In the genomic region with DNA sequence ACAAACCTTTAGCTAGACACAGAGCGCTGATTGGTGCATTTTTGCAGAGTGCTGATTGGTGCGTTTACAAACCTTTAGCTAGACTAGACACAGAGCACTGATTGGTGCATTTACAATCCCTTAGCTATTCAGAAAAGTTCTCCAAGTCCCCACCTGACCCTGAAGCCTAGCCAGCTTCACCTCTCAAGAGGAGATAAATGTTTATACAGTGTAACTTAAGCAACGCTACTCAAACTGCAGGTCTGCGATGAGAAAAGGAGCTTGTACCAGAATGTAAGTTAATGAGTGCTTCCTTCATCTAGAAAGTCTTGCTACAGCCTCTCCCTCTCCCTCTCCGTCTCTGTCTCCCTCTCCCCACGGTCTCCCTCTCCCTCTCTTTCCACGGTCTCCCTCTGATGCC, we compare ENCODE assay signal across 2 cellular contexts. TPM values are rescaled to one million over a fixed set of nuclear protein-coding genes. Genes with fewer than 3 reads are reported as not detected.
"Had no signal": no experiment of that assay in that cellular context is flagged by ENCODE, and none has a peak within 500 bp of the region (broad histone marks: within the 10 kb centered on the region; RNA-seq: fewer than 3 reads in every experiment).

No MANE protein-coding gene starts in this region.

RNA-seq across cellular contexts. Expression of a gene that starts 5.5 kb away (rescaled TPM):
- total RNA-seq: natural killer cell, osteoblast had no signal
